Comparison of ENCODE assay signal across 8 cellular contexts in genomic region chr6:31815025-31815838, GRCh38. TPM values are rescaled to one million over a fixed set of nuclear protein-coding genes. Genes with fewer than 3 reads are reported as not detected.
DNase-seq lines count a peak whose midpoint lies in the region; ATAC-seq, FAIRE-seq and TF ChIP-seq lines count a peak whose summit lies in the region.

Gene HSPA1A, plus strand, starts transcription at chr6:31815543. Its CDS starts 214 bp downstream, at chr6:31815757.
Gene HSPA1L, minus strand, starts transcription at chr6:31815283. Its CDS starts 3,311 bp downstream, at chr6:31811972.

- no peaks in the 10 kb centered on the region for H3K27me3 ChIP-seq in lung (ENCODE audit: control insufficient read depth, insufficient read depth)

- H3K4me3 ChIP-seq in lung = peak within 1 kb of the TSS; percentile 61

- DNase-seq in DMS 273 (lab: John Stamatoyannopoulos, UW; ENCODE audit: unreplicated experiment) (peak; percentile 94), NCI-H748 treated with DMSO at 0.1 percent for 48 hours (lab: John Stamatoyannopoulos, UW) (peak; percentile 97), activated T-cell treated with anti-CD3 and anti-CD28 coated beads for 24 hours (ENCODE audit: low read depth) (peak; percentile 61), lung (ENCODE audit: low spot score) (peak; percentile 94)
- peak; percentile 50 for DNase-seq in stimulated activated CD8-positive, alpha-beta memory T cell treated with anti-CD3 and anti-CD28 coated beads, Interleukin-12 subunit alpha, Interleukin-12 subunit beta, amount 100 ng/mL, for 1 hour (ENCODE audit: low read depth)

- peak; percentile 50 for ATAC-seq in HG02798 (IDR thresholded peaks at IDR 0.05; ENCODE audit: poor library complexity, unreplicated experiment)
- ATAC-seq in lung (ENCODE audit: insufficient read depth, low FRiP score) = peak; percentile 84
- no peak for ATAC-seq in GM19328 (IDR thresholded peaks at IDR 0.05; ENCODE audit: unreplicated experiment)

- peak; percentile 81 for FAIRE-seq in endometrium (lab: Jason Lieb, UNC)

- no peaks in the 10 kb centered on the region for H3K9me3 ChIP-seq in lung (ENCODE audit: control insufficient read depth in 2 of 2, insufficient read depth in 1 of 2, low read length in 1 of 2)

- peaks cover 6 to 11% of the 10 kb centered on the region in 2 donors for H3K4me1 ChIP-seq in lung (ENCODE audit: control insufficient read depth in 2 of 2, insufficient read depth in 2 of 2, low read length in 2 of 2)

- peak within 1 kb of the TSS; percentile 93 to 96 for H3K27ac ChIP-seq in lung (ENCODE audit: low read depth in 1 of 2, low read length in 1 of 2)

- TF ChIP-seq CTCF in lung (IDR thresholded peaks at IDR 0.05; ENCODE audit: control extremely low read depth, extremely low read depth) = no peak

- no peaks in the 10 kb centered on the region for H3K36me3 ChIP-seq in lung (ENCODE audit: control insufficient read depth in 2 of 2, insufficient read depth in 2 of 2, low read length in 2 of 2)

- 0 to 1% methylated on average over 55 to 56 of the region's 56 CpGs for WGBS in lung, 2 donors

RNA-seq across cellular contexts. Expression of gene HSPA1A, which starts in this region (rescaled TPM):
- 1,000 to 10,000 TPM in 1 of 2 donors, 100 to 1,000 TPM in 1; 118 to 1,149 TPM for total RNA-seq in lung
- polyA plus RNA-seq in lung = 100 to 1,000 TPM in 1 of 2 donors, 10 to 100 TPM in 1; 90.6 to 161 TPM

RNA-seq across cellular contexts. Expression of gene HSPA1L, which starts in this region (rescaled TPM):
- 1 to 10 TPM; 1.9 to 2.3 TPM for total RNA-seq in lung
- polyA plus RNA-seq in lung = 1 to 10 TPM; 1.0 to 1.2 TPM
